8 cellular contexts compared by ENCODE assay signal in genomic region chr5:127030259-127031146, GRCh38. TPM values are rescaled to one million over a fixed set of nuclear protein-coding genes. Genes with fewer than 3 reads are reported as not detected.
DNase-seq lines count a peak whose midpoint lies in the region; ATAC-seq and TF ChIP-seq lines count a peak whose summit lies in the region.

Gene MARCHF3 (minus strand): TSS chr5:127030558. CDS start chr5:126918171, 112,387 bp downstream.

- peak within 1 kb of the TSS; percentile 83 to 92 (median 88) for H3K27ac ChIP-seq in spleen

- peak within 1 kb of the TSS; percentile 77 for H3K4me3 ChIP-seq in AG09309 (ENCODE audit: control insufficient read depth, low read depth, low read length)
- peak within 1 kb of the TSS; percentile 51 to 89 (median 68) for H3K4me3 ChIP-seq in spleen

- ATAC-seq in GM18909 (IDR thresholded peaks at IDR 0.05; ENCODE audit: poor library complexity, unreplicated experiment) = peak; percentile 94
- peak; percentile 95 for ATAC-seq in HG03159 (IDR thresholded peaks at IDR 0.05; ENCODE audit: unreplicated experiment)

- intact Hi-C loops in spleen (cut with DNase I; ENCODE audit: low total_unique reads) = no loop called here

- H3K27me3 ChIP-seq in spleen (replicated peaks in 1 of 7) = peaks cover 0 to 9% (median 0%) of the 10 kb centered on the region in 7 donors

- TF ChIP-seq CTCF in AG09309 (IDR thresholded peaks at IDR 0.05; ENCODE audit: control insufficient read depth, insufficient read depth, low read depth, low read length, missing control alignments) = peak; percentile 27
- peak in 9 of 11 experiments; percentile 11 to 70 (median 49) for TF ChIP-seq CTCF in spleen (IDR thresholded peaks at IDR 0.05 in 8 of 11, conservative IDR thresholded peaks at IDR 0.05 in 3 of 11)

- DNase-seq in AG09309 (ENCODE audit: low read depth) = peak; percentile 72
- DNase-seq in NCI-H226 = peak; percentile 93
- DNase-seq in activated CD4-positive, CD25-positive, alpha-beta regulatory T cell (lab: John Stamatoyannopoulos, UW) = peak; percentile 86 to 92 (median 87)
- peak; percentile 92 for DNase-seq in central memory CD4-positive, alpha-beta T cell
- peak; percentile 91 for DNase-seq in inferior parietal cortex (ENCODE audit: extremely low spot score)
- DNase-seq in spleen = peak; percentile 100

- no peaks in the 10 kb centered on the region for H3K9me3 ChIP-seq in spleen

- peaks cover 3 to 57% (median 28%) of the 10 kb centered on the region in 6 donors for H3K4me1 ChIP-seq in spleen

- peak in 2 of 3 donors; percentile 79 to 93 for TF ChIP-seq POLR2A in spleen (IDR thresholded peaks at IDR 0.05)

- H3K36me3 ChIP-seq in spleen = no peaks in the 10 kb centered on the region

- 0% methylated on average over 47 to 97 of the region's 97 CpGs for WGBS in spleen, 5 donors

RNA-seq across cellular contexts. Expression of gene MARCHF3, which starts in this region (rescaled TPM):
- 10 to 100 TPM in 6 of 7 donors, 1 to 10 TPM in 1; 8.7 to 14.8 (median 12.7) TPM for total RNA-seq in spleen
- polyA plus RNA-seq in spleen = 1 to 10 TPM; 2.3 to 4.9 (median 2.6) TPM

Comparison
In these comparisons a context has a peak if more than half of its experiments do, and no peak if none do; other contexts are left out.
1. Peak in every context shown above with its lines: DNase-seq, ATAC-seq, H3K4me3 ChIP-seq and H3K27ac ChIP-seq.